8 cellular contexts compared by ENCODE assay signal in the genomic region with DNA sequence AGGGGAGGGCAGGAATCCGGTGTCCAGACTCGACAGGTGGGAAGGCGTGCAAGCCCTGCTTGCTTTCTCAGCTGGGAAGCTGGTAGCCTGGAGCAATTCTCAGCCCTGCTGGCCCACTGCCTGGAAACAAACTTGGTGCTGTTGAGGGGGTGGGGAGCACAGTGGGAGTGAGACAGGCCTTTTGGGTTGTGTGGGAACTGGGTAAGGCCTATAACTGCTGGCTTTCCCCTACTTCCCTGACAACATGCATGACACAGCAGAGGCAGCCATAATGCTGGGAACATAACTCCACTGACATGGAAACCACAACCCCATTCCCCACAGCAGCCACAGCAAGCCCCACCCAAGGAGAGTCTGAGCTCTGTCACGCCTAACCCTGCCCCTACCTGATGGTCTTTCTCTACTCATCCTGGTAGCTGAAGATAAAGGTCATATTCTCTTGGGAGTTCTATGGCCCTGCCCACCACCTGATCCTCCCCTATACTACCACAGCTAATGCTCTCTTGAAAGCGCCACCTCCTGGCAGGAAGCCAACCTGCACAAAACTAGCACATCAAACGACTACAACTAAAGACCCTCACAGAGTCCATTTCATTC.
DNase-seq lines count a peak whose midpoint lies in the region; ATAC-seq, FAIRE-seq and TF ChIP-seq lines count a peak whose summit lies in the region.

No MANE protein-coding gene starts in this region.

- no peaks in the 10 kb centered on the region for H4K20me1 ChIP-seq in KMS-11 (ENCODE audit: insufficient read depth)
- no peaks in the 10 kb centered on the region for H4K20me1 ChIP-seq in osteoblast (ENCODE audit: insufficient read depth, low read length)

- no peak overlapping the region for H3K4me2 ChIP-seq in KMS-11
- no peak overlapping the region for H3K4me2 ChIP-seq in osteoblast (ENCODE audit: insufficient read depth, low read length)

- peak; percentile 57 for ATAC-seq in GM21360 (IDR thresholded peaks at IDR 0.05; ENCODE audit: unreplicated experiment)
- peak; percentile 77 to 87 (median 82) for ATAC-seq in pancreas

- H3K36me3 ChIP-seq in KMS-11 (ENCODE audit: insufficient read depth) (no peaks in the 10 kb centered on the region), pancreas (peaks cover 0 to 6% (median 0%) of the 10 kb centered on the region in 3 donors), osteoblast (ENCODE audit: insufficient read depth, low read length) (peaks cover 19% of the 10 kb centered on the region), tibial nerve (peaks cover 0 to 69% (median 0%) of the 10 kb centered on the region in 3 donors)

- TF ChIP-seq POLR2A in tibial nerve (IDR thresholded peaks at IDR 0.05) = no peak

- in situ Hi-C loops in Caki2 (cut with HindIII; ENCODE audit: low pct_unique_long_range_greater_than_20kb, low sequenced_read_pairs) = no loop called here

- intact Hi-C loops in activated T-helper 1 cell treated with anti-CD3 and anti-CD28 coated beads, Interleukin-12 subunit alpha, Interleukin-12 subunit beta, Interleukin-2, Interleukin-4 antibody, amounts not matched to agents 30 ng/mL and 10 ng/mL and 1 ng/mL, durations not matched to agents 14 hours and 24 hours and 36 hours (cut with micrococcal nuclease) = no loop called here
- intact Hi-C loops in pancreas (cut with DNase I) = no loop called here

- H3K27ac Mint-ChIP-seq in activated T-helper 1 cell treated with anti-CD3 and anti-CD28 coated beads, Interleukin-12 subunit alpha, Interleukin-12 subunit beta, Interleukin-2, Interleukin-4 antibody, amounts not matched to agents 30 ng/mL and 10 ng/mL and 1 ng/mL, durations not matched to agents 14 hours and 24 hours and 36 hours = peak overlapping the region; percentile 27

- WGBS in pancreas, 2 donors = 58 to 62% methylated on average over 6 of the region's 6 CpGs
- 72 to 84% methylated on average over 6 of the region's 6 CpGs for WGBS in tibial nerve, 2 donors

- H3K9me3 ChIP-seq in pancreas = no peaks in the 10 kb centered on the region
- H3K9me3 ChIP-seq in osteoblast (ENCODE audit: low read depth, low read length) = no peaks in the 10 kb centered on the region
- H3K9me3 ChIP-seq in tibial nerve = peaks cover 0 to 20% (median 9%) of the 10 kb centered on the region in 4 donors

- TF ChIP-seq EP300 in tibial nerve (IDR thresholded peaks at IDR 0.05) = no peak

- peak; percentile 51; the same call in 1 of the 2 replicates for TF ChIP-seq CTCF in KMS-11 (conservative IDR thresholded peaks at IDR 0.05; ENCODE audit: low read depth, low read length)
- no peak for TF ChIP-seq CTCF in pancreas (IDR thresholded peaks at IDR 0.05)
- no peak for TF ChIP-seq CTCF in osteoblast (IDR thresholded peaks at IDR 0.05; ENCODE audit: extremely low read depth, low read depth, low read length)
- no peak for TF ChIP-seq CTCF in tibial nerve (IDR thresholded peaks at IDR 0.05)

- H3K9ac ChIP-seq in KMS-11 = no peak overlapping the region

- no peak overlapping the region for H3K4me3 Mint-ChIP-seq in activated T-helper 1 cell treated with anti-CD3 and anti-CD28 coated beads, Interleukin-12 subunit alpha, Interleukin-12 subunit beta, Interleukin-2, Interleukin-4 antibody, amounts not matched to agents 30 ng/mL and 10 ng/mL and 1 ng/mL, durations not matched to agents 14 hours and 24 hours and 36 hours

- FAIRE-seq in pancreas (lab: Jason Lieb, UNC) = no peak

- peaks cover 38% of the 10 kb centered on the region for H3K4me1 Mint-ChIP-seq in activated T-helper 1 cell treated with anti-CD3 and anti-CD28 coated beads, Interleukin-12 subunit alpha, Interleukin-12 subunit beta, Interleukin-2, Interleukin-4 antibody, amounts not matched to agents 30 ng/mL and 10 ng/mL and 1 ng/mL, durations not matched to agents 14 hours and 24 hours and 36 hours (ENCODE audit: low read depth)

- H3K9me3 Mint-ChIP-seq in activated T-helper 1 cell treated with anti-CD3 and anti-CD28 coated beads, Interleukin-12 subunit alpha, Interleukin-12 subunit beta, Interleukin-2, Interleukin-4 antibody, amounts not matched to agents 30 ng/mL and 10 ng/mL and 1 ng/mL, durations not matched to agents 14 hours and 24 hours and 36 hours = peaks cover 16% of the 10 kb centered on the region

- H2AFZ ChIP-seq in KMS-11 (ENCODE audit: low read depth) = no peak overlapping the region
- H2AFZ ChIP-seq in osteoblast (ENCODE audit: low read length) = no peak overlapping the region

- H3K27ac ChIP-seq in KMS-11 (no peak overlapping the region), pancreas (no peak overlapping the region), osteoblast (ENCODE audit: low read depth, low read length) (no peak overlapping the region), tibial nerve (no peak overlapping the region)

- H3K79me2 ChIP-seq in KMS-11 (ENCODE audit: insufficient read depth, low read depth) (no peaks in the 10 kb centered on the region), osteoblast (ENCODE audit: insufficient read depth, low read length) (peaks cover 56% of the 10 kb centered on the region)

- DNase-seq in Caki2 (ENCODE audit: low read depth) = peak; percentile 16
- no peak for DNase-seq in activated T-helper 1 cell treated with anti-CD3 and anti-CD28 coated beads, Interleukin-12 subunit alpha, Interleukin-12 subunit beta, Interleukin-2, Interleukin-4 antibody, amounts not matched to agents 30 ng/mL and 10 ng/mL and 1 ng/mL, durations not matched to agents 14 hours and 24 hours and 36 hours (ENCODE audit: low spot score)
- peak; percentile 50 to 75 (median 64) for DNase-seq in pancreas
- no peak for DNase-seq in osteoblast (ENCODE audit: insufficient read length, low spot score, missing footprints)
- DNase-seq in tibial nerve (ENCODE audit: low spot score in 2 of 2) = no peak
- no peak for DNase-seq in NOMO-1 (lab: John Stamatoyannopoulos, UW; ENCODE audit: unreplicated experiment in 2 of 2)

- H3K27me3 ChIP-seq in KMS-11 (ENCODE audit: insufficient read depth, low read depth) (no peaks in the 10 kb centered on the region), pancreas (no peaks in the 10 kb centered on the region), osteoblast (ENCODE audit: insufficient read depth, low read length) (no peaks in the 10 kb centered on the region), tibial nerve (no peaks in the 10 kb centered on the region)

- peaks cover 65% of the 10 kb centered on the region for H3K36me3 Mint-ChIP-seq in activated T-helper 1 cell treated with anti-CD3 and anti-CD28 coated beads, Interleukin-12 subunit alpha, Interleukin-12 subunit beta, Interleukin-2, Interleukin-4 antibody, amounts not matched to agents 30 ng/mL and 10 ng/mL and 1 ng/mL, durations not matched to agents 14 hours and 24 hours and 36 hours (ENCODE audit: low read depth)

- H3K27me3 Mint-ChIP-seq in activated T-helper 1 cell treated with anti-CD3 and anti-CD28 coated beads, Interleukin-12 subunit alpha, Interleukin-12 subunit beta, Interleukin-2, Interleukin-4 antibody, amounts not matched to agents 30 ng/mL and 10 ng/mL and 1 ng/mL, durations not matched to agents 14 hours and 24 hours and 36 hours (ENCODE audit: insufficient read depth) = no peaks in the 10 kb centered on the region

- H3K4me3 ChIP-seq in KMS-11 (IDR thresholded peaks at IDR 0.05; ENCODE audit: insufficient read depth, low read depth, low read length) = no peak overlapping the region
- no peak overlapping the region for H3K4me3 ChIP-seq in pancreas
- no peak overlapping the region for H3K4me3 ChIP-seq in osteoblast (ENCODE audit: insufficient read depth, low read length)
- no peak overlapping the region for H3K4me3 ChIP-seq in tibial nerve

- H3K4me1 ChIP-seq in KMS-11 (ENCODE audit: low read depth, poor library complexity, severe bottlenecking) = no peaks in the 10 kb centered on the region
- H3K4me1 ChIP-seq in pancreas = peaks cover 0 to 4% (median 0%) of the 10 kb centered on the region in 3 donors
- peaks cover 30% of the 10 kb centered on the region for H3K4me1 ChIP-seq in osteoblast (ENCODE audit: insufficient read depth, low read length)
- peaks cover 0 to 17% (median 5%) of the 10 kb centered on the region in 4 donors for H3K4me1 ChIP-seq in tibial nerve

Comparison
In these comparisons a context has a peak if more than half of its experiments do, and no peak if none do; other contexts are left out.
1. DNase-seq: peak in Caki2 (single experiment) and pancreas (6 of 6); none in activated T-helper 1 cell treated with anti-CD3 and anti-CD28 coated beads, Interleukin-12 subunit alpha, Interleukin-12 subunit beta, Interleukin-2, Interleukin-4 antibody, amounts not matched to agents 30 ng/mL and 10 ng/mL and 1 ng/mL, durations not matched to agents 14 hours and 24 hours and 36 hours (single experiment), osteoblast (single experiment), tibial nerve (0 of 2) and NOMO-1 (0 of 2).